Comparison of ENCODE assay signal across 23 cellular contexts in the genomic region with DNA sequence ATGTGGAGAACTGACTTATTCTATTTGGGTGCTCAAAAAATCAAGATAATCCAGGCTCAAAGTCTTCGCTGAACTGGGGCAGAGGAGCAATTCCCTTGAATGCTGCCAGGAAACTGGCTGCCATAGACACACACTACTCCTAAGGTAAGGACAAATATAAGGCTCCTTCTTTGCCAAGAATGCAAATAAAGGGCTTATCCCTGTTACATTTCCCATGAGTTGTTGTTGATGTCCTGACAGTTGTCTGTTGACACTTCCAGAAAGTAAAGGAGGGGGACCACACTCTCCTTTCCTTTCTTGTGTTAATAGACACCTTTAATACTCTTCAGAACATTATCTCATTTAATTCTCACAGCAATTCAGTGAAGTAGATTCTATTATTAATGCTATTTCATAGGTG.
"Had no signal": no experiment of that assay in that cellular context is flagged by ENCODE, and none has a peak within 500 bp of the region (broad histone marks: within the 10 kb centered on the region; RNA-seq: fewer than 3 reads in every experiment).

No MANE protein-coding gene starts in this region.

- H3K27ac ChIP-seq: ovary, parathyroid adenoma, right lobe of liver, sigmoid colon, stomach, thoracic aorta, tibial nerve, upper lobe of right lung, uterus had no signal

- DNase-seq: natural killer cell; occipital lobe; ovary; posterior cingulate gyrus; psoas muscle; right cardiac atrium; right lobe of liver; sigmoid colon; small intestine; stimulated activated CD4-positive, alpha-beta T cell treated with anti-CD3 and anti-CD28 coated beads, Interleukin-15, amount 100 ng/mL, for 24 hours; stimulated activated CD4-positive, alpha-beta T cell treated with anti-CD3 and anti-CD28 coated beads, Interleukin-2, amount 100 ng/mL, for 24 hours; stimulated activated CD4-positive, alpha-beta T cell treated with anti-CD3 and anti-CD28 coated beads, Interleukin-2, amount 100 ng/mL, for 48 hours; stimulated activated CD4-positive, alpha-beta T cell treated with anti-CD3 and anti-CD28 coated beads, Interleukin-4, amount 100 ng/mL, for 24 hours; stimulated activated naive B cell treated with anti-CD40 and anti-IgM and Interleukin-4, amounts not matched to agents 10 μg/mL and 1 μg/mL and 100 μg/mL, for 72 hours; stimulated activated naive CD4-positive, alpha-beta T cell treated with Interleukin-2 at 50 U/mL for 16 hours; stomach; thyroid gland; upper lobe of right lung; uterus had no signal

- ATAC-seq: natural killer cell; right cardiac atrium; right lobe of liver; stimulated activated effector memory CD8-positive, alpha-beta T cell treated with anti-CD3 and anti-CD28 coated beads, Interleukin-12 subunit alpha, Interleukin-12 subunit beta, amount 100 ng/mL, for 72 hours; stimulated activated naive B cell treated with anti-CD40 and anti-IgM and Interleukin-4, amounts not matched to agents 10 μg/mL and 1 μg/mL and 100 μg/mL, for 72 hours; upper lobe of right lung had no signal
